ENCODE assay signal across 1 cellular context in the genomic region with DNA sequence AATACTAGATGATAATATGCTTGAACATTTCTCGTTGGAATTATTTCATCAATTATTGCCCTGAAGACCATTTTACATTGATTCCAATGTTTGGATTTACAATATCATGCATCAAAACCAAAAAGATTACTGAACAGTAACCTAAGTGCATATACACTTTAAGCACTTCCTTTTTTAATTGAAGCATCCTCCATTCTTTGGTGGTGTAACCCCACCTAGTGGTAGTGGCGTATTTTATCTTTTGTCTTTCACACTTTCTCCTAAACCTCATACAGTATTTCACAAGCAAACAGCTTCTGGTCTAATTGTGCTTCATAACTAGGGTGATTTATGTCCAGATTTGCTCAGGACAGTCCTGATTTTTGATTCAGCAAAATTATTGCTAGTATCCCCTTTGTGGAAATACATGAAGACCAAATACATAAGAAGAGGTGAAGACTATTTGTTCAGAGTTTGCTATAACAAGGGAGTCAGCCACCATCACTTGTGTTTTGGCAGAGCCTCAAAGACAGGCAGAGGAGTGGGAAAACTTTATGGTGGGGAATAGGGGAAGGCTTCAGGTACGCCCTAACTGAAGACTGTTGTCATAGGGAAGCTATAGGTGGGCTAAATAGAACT.
TF ChIP-seq lines count a peak whose summit lies in the region.

No MANE protein-coding gene starts in this region.

TF ChIP-seq in K562, 482 proteins besides CTCF, POLR2A, EP300 and RAD21 (continued from another document and continues in another):
- TF ChIP-seq, protein P1, sequence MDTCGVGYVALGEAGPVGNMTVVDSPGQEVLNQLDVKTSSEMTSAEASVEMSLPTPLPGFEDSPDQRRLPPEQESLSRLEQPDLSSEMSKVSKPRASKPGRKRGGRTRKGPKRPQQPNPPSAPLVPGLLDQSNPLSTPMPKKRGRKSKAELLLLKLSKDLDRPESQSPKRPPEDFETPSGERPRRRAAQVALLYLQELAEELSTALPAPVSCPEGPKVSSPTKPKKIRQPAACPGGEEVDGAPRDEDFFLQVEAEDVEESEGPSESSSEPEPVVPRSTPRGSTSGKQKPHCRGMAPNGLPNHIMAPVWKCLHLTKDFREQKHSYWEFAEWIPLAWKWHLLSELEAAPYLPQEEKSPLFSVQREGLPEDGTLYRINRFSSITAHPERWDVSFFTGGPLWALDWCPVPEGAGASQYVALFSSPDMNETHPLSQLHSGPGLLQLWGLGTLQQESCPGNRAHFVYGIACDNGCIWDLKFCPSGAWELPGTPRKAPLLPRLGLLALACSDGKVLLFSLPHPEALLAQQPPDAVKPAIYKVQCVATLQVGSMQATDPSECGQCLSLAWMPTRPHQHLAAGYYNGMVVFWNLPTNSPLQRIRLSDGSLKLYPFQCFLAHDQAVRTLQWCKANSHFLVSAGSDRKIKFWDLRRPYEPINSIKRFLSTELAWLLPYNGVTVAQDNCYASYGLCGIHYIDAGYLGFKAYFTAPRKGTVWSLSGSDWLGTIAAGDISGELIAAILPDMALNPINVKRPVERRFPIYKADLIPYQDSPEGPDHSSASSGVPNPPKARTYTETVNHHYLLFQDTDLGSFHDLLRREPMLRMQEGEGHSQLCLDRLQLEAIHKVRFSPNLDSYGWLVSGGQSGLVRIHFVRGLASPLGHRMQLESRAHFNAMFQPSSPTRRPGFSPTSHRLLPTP (IDR thresholded peaks at IDR 0.05; ENCODE audit: borderline replicate concordance, extremely low read depth, insufficient read length), result no peak
- TF ChIP-seq ZC3H8 (IDR thresholded peaks at IDR 0.05) (no peak), ZC3H4 (CRISPR knock-in tag; IDR thresholded peaks at IDR 0.05; ENCODE audit: borderline replicate concordance) (no peak), OTX1 (CRISPR knock-in tag; IDR thresholded peaks at IDR 0.05) (no peak), ZNF311 (CRISPR knock-in tag; IDR thresholded peaks at IDR 0.05) (no peak), NR2F6 (CRISPR knock-in tag; IDR thresholded peaks at IDR 0.05) (no peak), PRMT5 (CRISPR knock-in tag; IDR thresholded peaks at IDR 0.05) (no peak), FOXP4 (CRISPR knock-in tag; IDR thresholded peaks at IDR 0.05; ENCODE audit: borderline replicate concordance) (no peak), TARDBP (IDR thresholded peaks at IDR 0.05) (no peak), KLF10 (CRISPR knock-in tag; IDR thresholded peaks at IDR 0.05) (no peak), ZNF140 (CRISPR knock-in tag; IDR thresholded peaks at IDR 0.05) (no peak), NUFIP1 (IDR thresholded peaks at IDR 0.05; ENCODE audit: partially characterized antibody) (no peak), ZNF232 (CRISPR knock-in tag; IDR thresholded peaks at IDR 0.05) (no peak), KAT8 (IDR thresholded peaks at IDR 0.05; ENCODE audit: low read depth) (no peak; the same call in 1 of the 2 replicates), KLF6 (CRISPR knock-in tag; IDR thresholded peaks at IDR 0.05; ENCODE audit: borderline replicate concordance) (no peak), ZNF143 (CRISPR knock-in tag; IDR thresholded peaks at IDR 0.05) (no peak), ZNF707 (CRISPR knock-in tag; conservative IDR thresholded peaks at IDR 0.05) (no peak), KDM1A (IDR thresholded peaks at IDR 0.05) (peak; percentile 49 to 55; a peak in 2 of 4 replicates), HDAC3 (IDR thresholded peaks at IDR 0.05; ENCODE audit: borderline replicate concordance, partially characterized antibody) (peak; percentile 31), IRF9 (tag; IDR thresholded peaks at IDR 0.05) (no peak), KDM5B (IDR thresholded peaks at IDR 0.05; ENCODE audit: insufficient replicate concordance, low read depth, low read length) (no peak), TOE1 (IDR thresholded peaks at IDR 0.05; ENCODE audit: borderline replicate concordance) (peak; percentile 42; the same call in 1 of the 2 replicates), TOE1 (CRISPR knock-in tag; IDR thresholded peaks at IDR 0.05; ENCODE audit: borderline replicate concordance, low read depth) (no peak), ETS2 (tag; IDR thresholded peaks at IDR 0.05; ENCODE audit: borderline replicate concordance, poor library complexity, severe bottlenecking) (no peak), BCLAF1 (IDR thresholded peaks at IDR 0.05; ENCODE audit: borderline replicate concordance in 1 of 2, control insufficient read depth in 1 of 2, low read depth in 2 of 2, low read length in 1 of 2) (no peak), TBL1XR1 (IDR thresholded peaks at IDR 0.05; ENCODE audit: low read length in 2 of 2) (no peak), CC2D1A (IDR thresholded peaks at IDR 0.05) (peak; percentile 70), U2AF1 (optimal IDR thresholded peaks at IDR 0.05; ENCODE audit: low read depth, low read length) (no peak), SREBF2 (CRISPR knock-in tag; IDR thresholded peaks at IDR 0.05) (no peak), ARNT (IDR thresholded peaks at IDR 0.05) (peak in 1 of 2 experiments; percentile 78; a peak in 1 of 4 replicates), NR2C1 (IDR thresholded peaks at IDR 0.05) (no peak), NR2C1 (tag; IDR thresholded peaks at IDR 0.05) (0 out of 2 replicates have a peak, but pooled peaks have one; percentile 4), SOX6 (IDR thresholded peaks at IDR 0.05) (peak; percentile 27; the same call in 1 of the 2 replicates), RBM34 (IDR thresholded peaks at IDR 0.05; ENCODE audit: borderline replicate concordance, insufficient read depth, low read length) (no peak), ZNF212 (CRISPR knock-in tag; IDR thresholded peaks at IDR 0.05) (no peak), ETS1 (conservative IDR thresholded peaks at IDR 0.05; ENCODE audit: control insufficient read depth, low read depth, low read length) (no peak), VEZF1 (CRISPR knock-in tag; IDR thresholded peaks at IDR 0.05) (no peak), ZC3H11A (IDR thresholded peaks at IDR 0.05; ENCODE audit: low read depth, low read length) (no peak)
- TF ChIP-seq, protein P2, sequence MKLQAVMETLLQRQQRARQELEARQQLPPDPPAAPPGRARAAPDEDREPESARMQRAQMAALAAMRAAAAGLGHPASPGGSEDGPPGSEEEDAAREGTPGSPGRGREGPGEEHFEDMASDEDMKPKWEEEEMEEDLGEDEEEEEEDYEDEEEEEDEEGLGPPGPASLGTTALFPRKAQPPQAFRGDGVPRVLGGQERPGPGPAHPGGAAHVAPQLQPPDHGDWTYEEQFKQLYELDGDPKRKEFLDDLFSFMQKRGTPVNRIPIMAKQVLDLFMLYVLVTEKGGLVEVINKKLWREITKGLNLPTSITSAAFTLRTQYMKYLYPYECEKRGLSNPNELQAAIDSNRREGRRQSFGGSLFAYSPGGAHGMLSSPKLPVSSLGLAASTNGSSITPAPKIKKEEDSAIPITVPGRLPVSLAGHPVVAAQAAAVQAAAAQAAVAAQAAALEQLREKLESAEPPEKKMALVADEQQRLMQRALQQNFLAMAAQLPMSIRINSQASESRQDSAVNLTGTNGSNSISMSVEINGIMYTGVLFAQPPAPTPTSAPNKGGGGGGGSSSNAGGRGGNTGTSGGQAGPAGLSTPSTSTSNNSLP (IDR thresholded peaks at IDR 0.05; ENCODE audit: borderline replicate concordance, low read depth, low read length), result peak; percentile 59; the same call in 1 of the 2 replicates
- TF ChIP-seq, protein P3, sequence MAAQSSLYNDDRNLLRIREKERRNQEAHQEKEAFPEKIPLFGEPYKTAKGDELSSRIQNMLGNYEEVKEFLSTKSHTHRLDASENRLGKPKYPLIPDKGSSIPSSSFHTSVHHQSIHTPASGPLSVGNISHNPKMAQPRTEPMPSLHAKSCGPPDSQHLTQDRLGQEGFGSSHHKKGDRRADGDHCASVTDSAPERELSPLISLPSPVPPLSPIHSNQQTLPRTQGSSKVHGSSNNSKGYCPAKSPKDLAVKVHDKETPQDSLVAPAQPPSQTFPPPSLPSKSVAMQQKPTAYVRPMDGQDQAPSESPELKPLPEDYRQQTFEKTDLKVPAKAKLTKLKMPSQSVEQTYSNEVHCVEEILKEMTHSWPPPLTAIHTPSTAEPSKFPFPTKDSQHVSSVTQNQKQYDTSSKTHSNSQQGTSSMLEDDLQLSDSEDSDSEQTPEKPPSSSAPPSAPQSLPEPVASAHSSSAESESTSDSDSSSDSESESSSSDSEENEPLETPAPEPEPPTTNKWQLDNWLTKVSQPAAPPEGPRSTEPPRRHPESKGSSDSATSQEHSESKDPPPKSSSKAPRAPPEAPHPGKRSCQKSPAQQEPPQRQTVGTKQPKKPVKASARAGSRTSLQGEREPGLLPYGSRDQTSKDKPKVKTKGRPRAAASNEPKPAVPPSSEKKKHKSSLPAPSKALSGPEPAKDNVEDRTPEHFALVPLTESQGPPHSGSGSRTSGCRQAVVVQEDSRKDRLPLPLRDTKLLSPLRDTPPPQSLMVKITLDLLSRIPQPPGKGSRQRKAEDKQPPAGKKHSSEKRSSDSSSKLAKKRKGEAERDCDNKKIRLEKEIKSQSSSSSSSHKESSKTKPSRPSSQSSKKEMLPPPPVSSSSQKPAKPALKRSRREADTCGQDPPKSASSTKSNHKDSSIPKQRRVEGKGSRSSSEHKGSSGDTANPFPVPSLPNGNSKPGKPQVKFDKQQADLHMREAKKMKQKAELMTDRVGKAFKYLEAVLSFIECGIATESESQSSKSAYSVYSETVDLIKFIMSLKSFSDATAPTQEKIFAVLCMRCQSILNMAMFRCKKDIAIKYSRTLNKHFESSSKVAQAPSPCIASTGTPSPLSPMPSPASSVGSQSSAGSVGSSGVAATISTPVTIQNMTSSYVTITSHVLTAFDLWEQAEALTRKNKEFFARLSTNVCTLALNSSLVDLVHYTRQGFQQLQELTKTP (IDR thresholded peaks at IDR 0.05; ENCODE audit: low read depth in 1 of 2, partially characterized antibody in 2 of 2), result no peak
- TF ChIP-seq, protein P4, sequence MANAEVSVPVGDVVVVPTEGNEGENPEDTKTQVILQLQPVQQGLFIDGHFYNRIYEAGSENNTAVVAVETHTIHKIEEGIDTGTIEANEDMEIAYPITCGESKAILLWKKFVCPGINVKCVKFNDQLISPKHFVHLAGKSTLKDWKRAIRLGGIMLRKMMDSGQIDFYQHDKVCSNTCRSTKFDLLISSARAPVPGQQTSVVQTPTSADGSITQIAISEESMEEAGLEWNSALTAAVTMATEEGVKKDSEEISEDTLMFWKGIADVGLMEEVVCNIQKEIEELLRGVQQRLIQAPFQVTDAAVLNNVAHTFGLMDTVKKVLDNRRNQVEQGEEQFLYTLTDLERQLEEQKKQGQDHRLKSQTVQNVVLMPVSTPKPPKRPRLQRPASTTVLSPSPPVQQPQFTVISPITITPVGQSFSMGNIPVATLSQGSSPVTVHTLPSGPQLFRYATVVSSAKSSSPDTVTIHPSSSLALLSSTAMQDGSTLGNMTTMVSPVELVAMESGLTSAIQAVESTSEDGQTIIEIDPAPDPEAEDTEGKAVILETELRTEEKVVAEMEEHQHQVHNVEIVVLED (CRISPR knock-in tag; IDR thresholded peaks at IDR 0.05), result no peak
